In genomic region chr21:29640233-29640554, GRCh38 we compare ENCODE assay signal across 9 cellular contexts.
DNase-seq lines count a peak whose midpoint lies in the region; ATAC-seq, FAIRE-seq and TF ChIP-seq lines count a peak whose summit lies in the region.
"Had no signal": no experiment of that assay in that cellular context is flagged by ENCODE, and none has a peak within 500 bp of the region (broad histone marks: within the 10 kb centered on the region; RNA-seq: fewer than 3 reads in every experiment).

No MANE protein-coding gene starts in this region.

- H3K36me3 Mint-ChIP-seq in effector memory CD8-positive, alpha-beta T cell (ENCODE audit: insufficient read depth), result no peaks in the 10 kb centered on the region
- H3K36me3 Mint-ChIP-seq: CD4-positive, alpha-beta memory T cell had no signal

- ATAC-seq in GM21447 (IDR thresholded peaks at IDR 0.05; ENCODE audit: unreplicated experiment), result peak; percentile 60
- peak; percentile 53 for ATAC-seq in HG03135 (IDR thresholded peaks at IDR 0.05; ENCODE audit: unreplicated experiment)
- no peak for ATAC-seq in K562
- no peak for ATAC-seq in effector memory CD8-positive, alpha-beta T cell (replicated peaks)

- peak overlapping the region; percentile 98 for H3K27ac ChIP-seq in K562 (ENCODE audit: extremely low read depth, low read depth, low read length)

- peak overlapping the region in 1 of 2 experiments; percentile 13; a peak in 1 of 4 replicates for H3K9ac ChIP-seq in K562 (ENCODE audit: insufficient read depth in 1 of 2, low read depth in 2 of 2, low read length in 2 of 2)

- H3K36me3 ChIP-seq in K562 (ENCODE audit: control insufficient read depth, insufficient read depth, low read length), result peaks cover 13% of the 10 kb centered on the region

- H3K4me1 ChIP-seq in K562 (replicated peaks in 1 of 2; ENCODE audit: control insufficient read depth in 2 of 2, insufficient read depth in 2 of 2, low read length in 2 of 2), result peaks cover 19 to 81% of the 10 kb centered on the region in 2 experiments

- TF ChIP-seq CTCF in K562 (IDR thresholded peaks at IDR 0.05 in 2 of 3, conservative IDR thresholded peaks at IDR 0.05 in 1 of 3; ENCODE audit: insufficient read depth in 2 of 3, low read depth in 1 of 3, low read length in 3 of 3) (no peak), GM13976 (IDR thresholded peaks at IDR 0.05; ENCODE audit: borderline replicate concordance, control extremely low read depth, extremely low read depth, insufficient read depth, missing control alignments) (no peak)

- no peak for TF ChIP-seq RAD21 in K562 (CRISPR knock-in tag; conservative IDR thresholded peaks at IDR 0.05 in 1 of 2, IDR thresholded peaks at IDR 0.05 in 1 of 2)

- WGBS in K562 (ENCODE audit: insufficient coverage, low coverage, missing lambda C conversion rate), result 0% methylated on average over 1 of the region's 1 CpG

- no TSS peak for BruUV-seq in K562 (replicated peaks; lab: Mats Ljungman, UMichigan)

- DNase-seq in GM18507 (ENCODE audit: extremely low spot score, insufficient read length, low read depth) (no peak), K562 (ENCODE audit: extremely low read depth in 1 of 4, low spot score in 3 of 4) (no peak), T-helper 9 cell (no peak), GM13976 (ENCODE audit: low spot score) (no peak), NCI-H748 treated with DMSO at 0.1 percent for 48 hours (lab: John Stamatoyannopoulos, UW) (no peak)
- DNase-seq in effector memory CD8-positive, alpha-beta T cell, result no peak
- DNase-seq: CD4-positive, alpha-beta memory T cell had no signal

- TF ChIP-seq EP300 in K562 (IDR thresholded peaks at IDR 0.05; ENCODE audit: low read length), result no peak

- intact Hi-C loops in K562 (cut with micrococcal nuclease), result loop anchor here (5.0 kb wide), 1 partner anchor 163 kb away; no protein-coding TSS in a partner anchor

- H3K27me3 ChIP-seq in K562 (ENCODE audit: control insufficient read depth in 2 of 2, insufficient read depth in 2 of 2, low read length in 2 of 2), result no peaks in the 10 kb centered on the region

- TF ChIP-seq POLR2A in K562 (conservative IDR thresholded peaks at IDR 0.05), result no peak

- H3K4me1 Mint-ChIP-seq in effector memory CD8-positive, alpha-beta T cell (ENCODE audit: low read depth in 2 of 2), result no peaks in the 10 kb centered on the region
- H3K4me1 Mint-ChIP-seq: CD4-positive, alpha-beta memory T cell had no signal

- H2AFZ ChIP-seq in K562 (ENCODE audit: low read depth, low read length), result peak overlapping the region; percentile 63

- H3K4me2 ChIP-seq in K562 (ENCODE audit: insufficient read depth, low read length), result 0 out of 2 replicates have a peak overlapping the region, but pooled peaks have one; percentile 4

- H3K4me3 ChIP-seq in K562, result no peak overlapping the region

- no peaks in the 10 kb centered on the region for H4K20me1 ChIP-seq in K562 (replicated peaks; ENCODE audit: control insufficient read depth, insufficient read depth, low read length)

- H3K27me3 Mint-ChIP-seq in effector memory CD8-positive, alpha-beta T cell, result no peaks in the 10 kb centered on the region
- H3K27me3 Mint-ChIP-seq: CD4-positive, alpha-beta memory T cell had no signal

- H3K9me1 ChIP-seq in K562 (ENCODE audit: control insufficient read depth, insufficient read depth, low read length), result no peaks in the 10 kb centered on the region

- FAIRE-seq in GM18507 (lab: Jason Lieb, UNC) (peak; percentile 5), K562 (lab: Jason Lieb, UNC) (no peak)

- H3K9me3 Mint-ChIP-seq in effector memory CD8-positive, alpha-beta T cell, result no peaks in the 10 kb centered on the region

- no peak overlapping the region for H3K4me3 Mint-ChIP-seq in effector memory CD8-positive, alpha-beta T cell
- H3K4me3 Mint-ChIP-seq: CD4-positive, alpha-beta memory T cell had no signal

- in situ Hi-C loops in K562 (cut with MboI) (no loop called here), GM13976 (cut with MboI; ENCODE audit: low sequenced_read_pairs, unreplicated experiment) (no loop called here)

- CTCF ChIA-PET in K562 (lab: Yijun Ruan, JAX; ENCODE audit: low intra/inter-chr PET ratio), result no interaction called here

- POLR2A ChIA-PET in K562 (lab: Yijun Ruan, JAX), result interaction anchor here (1.0 kb wide), 1 partner anchor 12 kb away, joined by 3 read pairs; no protein-coding TSS in a partner anchor

- peaks cover 15% of the 10 kb centered on the region for H3K9me3 ChIP-seq in K562 (replicated peaks; ENCODE audit: control insufficient read depth, insufficient read depth, low read depth, low read length)

- H3K27ac Mint-ChIP-seq in effector memory CD8-positive, alpha-beta T cell, result no peak overlapping the region
- H3K27ac Mint-ChIP-seq: CD4-positive, alpha-beta memory T cell had no signal

- no peaks in the 10 kb centered on the region for H3K79me2 ChIP-seq in K562 (ENCODE audit: control insufficient read depth, insufficient read depth, low read length)

TF ChIP-seq in K562, 482 proteins besides CTCF, POLR2A, EP300 and RAD21 (continues in another document):
- no peak for TF ChIP-seq HOXB6 (CRISPR knock-in tag; IDR thresholded peaks at IDR 0.05; ENCODE audit: borderline replicate concordance)
- no peak for TF ChIP-seq ATF6 (CRISPR knock-in tag; IDR thresholded peaks at IDR 0.05)
- TF ChIP-seq GATA2 (CRISPR knock-in tag; IDR thresholded peaks at IDR 0.05), result no peak
- no peak for TF ChIP-seq EWSR1 (IDR thresholded peaks at IDR 0.05; ENCODE audit: borderline replicate concordance, low read depth, partially characterized antibody)
- no peak for TF ChIP-seq NR2C1 (IDR thresholded peaks at IDR 0.05)
- 0 out of 2 replicates have a peak, but pooled peaks have one; percentile 19 for TF ChIP-seq NR2C1 (tag; IDR thresholded peaks at IDR 0.05)
- TF ChIP-seq RERE (CRISPR knock-in tag; IDR thresholded peaks at IDR 0.05; ENCODE audit: borderline replicate concordance), result 0 out of 2 replicates have a peak, but pooled peaks have one; percentile 60
- TF ChIP-seq ZNF639 (CRISPR knock-in tag; conservative IDR thresholded peaks at IDR 0.05 in 1 of 2, IDR thresholded peaks at IDR 0.05 in 1 of 2), result peak in 1 of 2 experiments; percentile 41; a peak in 1 of 4 replicates

Comparison
In these comparisons a context has a peak if more than half of its experiments do, and no peak if none do; other contexts are left out.
1. ATAC-seq: peak in GM21447 (single experiment) and HG03135 (single experiment); none in K562 (single experiment) and effector memory CD8-positive, alpha-beta T cell (single experiment).